21 cellular contexts compared by ENCODE assay signal in the genomic region with DNA sequence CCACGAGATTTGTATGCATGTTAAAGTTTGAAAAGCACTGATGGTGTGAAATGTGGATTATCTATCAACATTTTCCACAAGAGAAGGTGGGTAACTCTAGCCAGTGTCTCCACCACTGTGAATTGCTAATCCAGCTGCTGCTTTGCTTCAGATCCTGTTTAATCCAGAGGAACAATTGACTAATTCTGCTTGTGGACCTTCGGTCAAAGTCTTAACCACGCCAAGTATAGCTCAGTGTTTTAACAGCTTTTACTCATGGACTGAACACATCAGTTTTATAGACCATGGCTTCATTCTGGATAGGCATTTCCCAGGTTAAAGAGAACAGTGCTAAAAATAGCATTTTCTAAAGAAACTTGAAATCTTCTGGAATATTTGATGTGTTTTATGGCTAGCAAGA. TPM values are rescaled to one million over a fixed set of nuclear protein-coding genes. Genes with fewer than 3 reads are reported as not detected.
DNase-seq lines count a peak whose midpoint lies in the region; ATAC-seq and TF ChIP-seq lines count a peak whose summit lies in the region.
"Had no signal": no experiment of that assay in that cellular context is flagged by ENCODE, and none has a peak within 500 bp of the region (broad histone marks: within the 10 kb centered on the region; RNA-seq: fewer than 3 reads in every experiment).

No MANE protein-coding gene starts in this region.

- no peak for ATAC-seq in activated T-cell treated with anti-CD3 and anti-CD28 coated beads, Interleukin-2, amount 50 U/mL, for 72 hours (replicated peaks in 1 of 2)
- ATAC-seq: A549, foreskin keratinocyte, lower lobe of right lung, Right ventricle myocardium inferior had no signal

- no peak overlapping the region for H4K5ac ChIP-seq in mesendoderm (ENCODE audit: low read length)

- H2BK15ac ChIP-seq in mesendoderm (replicated peaks; ENCODE audit: low read depth): no peak overlapping the region

- peaks cover 2% of the 10 kb centered on the region for H3K4me1 ChIP-seq in mesendoderm (ENCODE audit: control insufficient read depth, low read depth, low read length)
- peaks cover 0 to 35% (median 15%) of the 10 kb centered on the region in 4 donors for H3K4me1 ChIP-seq in transverse colon
- no peaks in the 10 kb centered on the region for H3K4me1 ChIP-seq in uterus

- no peak for DNase-seq in activated T-cell treated with anti-CD3 and anti-CD28 coated beads, Interleukin-2, amount 50 U/mL, for 72 hours
- DNase-seq in activated T-cell treated with anti-CD3 and anti-CD28 coated beads, Interleukin-2, amount 50 U/mL, for 48 hours: no peak
- no peak for DNase-seq in mesendoderm
- DNase-seq in transverse colon: no peak
- no peak for DNase-seq in SKM-1 treated with dmso at 0.1 percent for 144 hours (lab: John Stamatoyannopoulos, UW; ENCODE audit: unreplicated experiment)
- no peak for DNase-seq in RPMI8226
- DNase-seq in uterus: no peak
- DNase-seq: activated CD4-positive, CD25-positive, alpha-beta regulatory T cell treated with anti-CD3 and anti-CD28 coated beads, Interleukin-2, amount 50 U/mL, for 72 hours; C1 segment of cervical spinal cord; colonic mucosa; foreskin keratinocyte; KG1; lower lobe of right lung; NCI-H1417 had no signal

- no peaks in the 10 kb centered on the region for H3K36me3 Mint-ChIP-seq in activated T-cell treated with anti-CD3 and anti-CD28 coated beads, Interleukin-2, amount 50 U/mL, for 72 hours (ENCODE audit: insufficient read depth in 2 of 2)

- peak overlapping the region; percentile 79 for H3K27ac Mint-ChIP-seq in activated T-cell treated with anti-CD3 and anti-CD28 coated beads, Interleukin-2, amount 50 U/mL, for 72 hours
- H3K27ac Mint-ChIP-seq: activated naive CD4-positive, alpha-beta T cell treated with anti-CD3 and anti-CD28 coated beads, Interleukin-2, amount 50 U/mL, for 24 hours; stimulated activated naive CD8-positive, alpha-beta T cell treated with anti-CD3 and anti-CD28 coated beads, Interleukin-15, Interleukin-2, amounts not matched to agents 100 ng/mL and 50 ng/mL, for 24 hours; T-helper 1 cell treated with Interleukin-12 subunit alpha and Interleukin-12 subunit beta and Interleukin-4 antibody, amounts not matched to agents 30 μg/mL and 1 μg/mL, for 36 hours had no signal

- H3K4me2 ChIP-seq in mesendoderm (ENCODE audit: low read length): no peak overlapping the region
- H3K4me2 ChIP-seq: A549 had no signal

- in situ Hi-C loops in transverse colon (cut with MboI; ENCODE audit: low pct_ligation_motif_present in 1 of 4, low pct_unique_long_range_greater_than_20kb in 1 of 4, low sequenced_read_pairs in 3 of 4): no loop called here

- H3K79me2 ChIP-seq in mesendoderm (ENCODE audit: control insufficient read depth, insufficient read depth, low read length): peaks cover 8% of the 10 kb centered on the region

- H3K23ac ChIP-seq in mesendoderm (ENCODE audit: low read length): no peak overlapping the region

- no peak overlapping the region for H3K4ac ChIP-seq in mesendoderm (ENCODE audit: low read depth, low read length)

- H2AK5ac ChIP-seq in mesendoderm (ENCODE audit: low read length): no peak overlapping the region

- H3K9me3 Mint-ChIP-seq in activated T-cell treated with anti-CD3 and anti-CD28 coated beads, Interleukin-2, amount 50 U/mL, for 72 hours: no peaks in the 10 kb centered on the region
- H3K9me3 Mint-ChIP-seq: activated naive CD4-positive, alpha-beta T cell treated with anti-CD3 and anti-CD28 coated beads, Interleukin-2, amount 50 U/mL, for 24 hours; stimulated activated naive CD8-positive, alpha-beta T cell treated with anti-CD3 and anti-CD28 coated beads, Interleukin-15, Interleukin-2, amounts not matched to agents 100 ng/mL and 50 ng/mL, for 24 hours; T-helper 1 cell treated with Interleukin-12 subunit alpha and Interleukin-12 subunit beta and Interleukin-4 antibody, amounts not matched to agents 30 μg/mL and 1 μg/mL, for 36 hours had no signal

- no peak overlapping the region for H3K4me3 ChIP-seq in mesendoderm (ENCODE audit: low read length)
- no peak overlapping the region for H3K4me3 ChIP-seq in transverse colon
- no peak overlapping the region for H3K4me3 ChIP-seq in uterus
- H3K4me3 ChIP-seq: A549, colonic mucosa, lower lobe of right lung, right atrium auricular region had no signal

- no peak overlapping the region for H3K18ac ChIP-seq in mesendoderm (ENCODE audit: low read length)

- peaks cover 32% of the 10 kb centered on the region for H3K4me1 Mint-ChIP-seq in activated T-cell treated with anti-CD3 and anti-CD28 coated beads, Interleukin-2, amount 50 U/mL, for 72 hours (ENCODE audit: low read depth)

- no peak overlapping the region for H3K9ac ChIP-seq in mesendoderm (ENCODE audit: low read length)

- no peak overlapping the region for H4K8ac ChIP-seq in mesendoderm (ENCODE audit: low read depth, low read length)

- H3K56ac ChIP-seq in mesendoderm (ENCODE audit: low read length): peak overlapping the region; percentile 22

- H2BK120ac ChIP-seq in mesendoderm (ENCODE audit: low read depth, low read length): no peak overlapping the region

- TF ChIP-seq POLR2A in transverse colon (IDR thresholded peaks at IDR 0.05) (no peak), uterus (IDR thresholded peaks at IDR 0.05) (no peak)

- no peak for TF ChIP-seq EP300 in transverse colon (IDR thresholded peaks at IDR 0.05; ENCODE audit: low read depth)

- H3K9me3 ChIP-seq in transverse colon (no peaks in the 10 kb centered on the region), uterus (no peaks in the 10 kb centered on the region)
- H3K9me3 ChIP-seq: A549, colonic mucosa, lower lobe of right lung, right atrium auricular region had no signal

- intact Hi-C loops in transverse colon (cut with DNase I; ENCODE audit: low total_unique reads): no loop called here
- intact Hi-C loops in uterus (cut with DNase I; ENCODE audit: low total_unique reads): no loop called here

- no peaks in the 10 kb centered on the region for H3K27me3 Mint-ChIP-seq in activated T-cell treated with anti-CD3 and anti-CD28 coated beads, Interleukin-2, amount 50 U/mL, for 72 hours (ENCODE audit: low read depth)
- H3K27me3 Mint-ChIP-seq: activated naive CD4-positive, alpha-beta T cell treated with anti-CD3 and anti-CD28 coated beads, Interleukin-2, amount 50 U/mL, for 24 hours; stimulated activated naive CD8-positive, alpha-beta T cell treated with anti-CD3 and anti-CD28 coated beads, Interleukin-15, Interleukin-2, amounts not matched to agents 100 ng/mL and 50 ng/mL, for 24 hours had no signal

- no peaks in the 10 kb centered on the region for H3K79me1 ChIP-seq in mesendoderm (ENCODE audit: low read length)

- H3K27ac ChIP-seq in VCaP (peak overlapping the region; percentile 93), mesendoderm (ENCODE audit: low read depth, low read length) (no peak overlapping the region), transverse colon (peak overlapping the region; percentile 20 to 92 (median 60)), uterus (peak overlapping the region in 1 of 2 donors; percentile 34)
- H3K27ac ChIP-seq: A549, colonic mucosa, foreskin keratinocyte, lower lobe of right lung, right atrium auricular region had no signal

- H3K36me3 ChIP-seq in mesendoderm (ENCODE audit: control insufficient read depth, insufficient read depth, low read length) (no peaks in the 10 kb centered on the region), transverse colon (no peaks in the 10 kb centered on the region), uterus (no peaks in the 10 kb centered on the region)
- H3K36me3 ChIP-seq: colonic mucosa, lower lobe of right lung, right atrium auricular region had no signal

- H3K4me3 Mint-ChIP-seq in activated T-cell treated with anti-CD3 and anti-CD28 coated beads, Interleukin-2, amount 50 U/mL, for 72 hours: no peak overlapping the region
- H3K4me3 Mint-ChIP-seq: activated naive CD4-positive, alpha-beta T cell treated with anti-CD3 and anti-CD28 coated beads, Interleukin-2, amount 50 U/mL, for 24 hours; stimulated activated naive CD8-positive, alpha-beta T cell treated with anti-CD3 and anti-CD28 coated beads, Interleukin-15, Interleukin-2, amounts not matched to agents 100 ng/mL and 50 ng/mL, for 24 hours; T-helper 1 cell treated with Interleukin-12 subunit alpha and Interleukin-12 subunit beta and Interleukin-4 antibody, amounts not matched to agents 30 μg/mL and 1 μg/mL, for 36 hours had no signal

- no peaks in the 10 kb centered on the region for H3K27me3 ChIP-seq in mesendoderm (ENCODE audit: insufficient read depth, low read length, poor library complexity)
- no peaks in the 10 kb centered on the region for H3K27me3 ChIP-seq in transverse colon
- H3K27me3 ChIP-seq in uterus: no peaks in the 10 kb centered on the region
- H3K27me3 ChIP-seq: colonic mucosa, foreskin keratinocyte, right atrium auricular region had no signal

- no peak for TF ChIP-seq CTCF in VCaP (conservative IDR thresholded peaks at IDR 0.05)
- no peak for TF ChIP-seq CTCF in transverse colon (IDR thresholded peaks at IDR 0.05)
- TF ChIP-seq CTCF in uterus (IDR thresholded peaks at IDR 0.05): no peak

- no peak overlapping the region for H2BK5ac ChIP-seq in mesendoderm (ENCODE audit: low read length)

- WGBS in mesendoderm (ENCODE audit: extremely low coverage, insufficient coverage, low lambda C conversion rate): no CpG with 5 or more reads among the region's 3 CpGs
- 7 to 37% methylated on average over 2 to 3 of the region's 3 CpGs for WGBS in transverse colon (ENCODE audit: low coverage in 1 of 2), 2 donors

RNA-seq across cellular contexts. Expression of a gene that starts 23.5 kb away (rescaled TPM):
- 10 to 100 TPM; 56.2 to 60.0 TPM for total RNA-seq in activated T-cell treated with anti-CD3 and anti-CD28 coated beads, Interleukin-2, amount 50 U/mL, for 72 hours
- 34.7 TPM for polyA plus RNA-seq in mesendoderm (2013, experiment 1 of 2)
- 35.7 TPM for polyA plus RNA-seq in mesendoderm (2013, experiment 2 of 2)
- total RNA-seq in transverse colon: 10 to 100 TPM in 3 of 4 donors, 1 to 10 TPM in 1; 6.8 to 25.2 (median 14.8) TPM
- 10 to 100 TPM; 12.6 to 41.1 (median 19.0) TPM for total RNA-seq in uterus

RNA-seq across cellular contexts. Expression of a gene that starts 23.9 kb away (rescaled TPM):
- 10 to 100 TPM; 49.2 to 50.4 TPM for total RNA-seq in activated T-cell treated with anti-CD3 and anti-CD28 coated beads, Interleukin-2, amount 50 U/mL, for 72 hours
- polyA plus RNA-seq in mesendoderm (2013, experiment 1 of 2): 26.1 TPM
- polyA plus RNA-seq in mesendoderm (2013, experiment 2 of 2): 26.9 TPM
- 10 to 100 TPM; 10.1 to 27.3 (median 21.3) TPM for total RNA-seq in transverse colon
- 10 to 100 TPM; 13.8 to 37.8 (median 28.4) TPM for total RNA-seq in uterus
